ENCODE assay signal across 23 cellular contexts in the genomic region with DNA sequence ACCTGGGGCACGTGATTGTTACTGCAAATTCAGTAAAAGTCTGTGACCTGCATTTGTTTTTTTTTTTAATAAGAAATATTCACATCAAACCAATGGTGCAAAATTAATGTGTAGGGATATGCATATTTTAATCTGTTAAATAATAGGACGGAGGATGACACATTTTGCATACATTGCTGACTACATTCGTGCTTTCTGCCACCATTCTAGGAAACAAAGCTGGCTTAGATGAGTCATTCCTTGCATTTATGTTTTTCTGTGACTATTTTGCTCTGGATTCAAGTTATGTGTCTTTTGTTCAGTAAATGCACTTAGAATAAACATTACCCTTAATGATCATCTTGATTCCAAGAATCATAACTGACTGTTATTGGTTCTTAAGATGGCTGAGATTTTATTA. TPM values are rescaled to one million over a fixed set of nuclear protein-coding genes. Genes with fewer than 3 reads are reported as not detected.
DNase-seq lines count a peak whose midpoint lies in the region; ATAC-seq, FAIRE-seq and TF ChIP-seq lines count a peak whose summit lies in the region.
"Had no signal": no experiment of that assay in that cellular context is flagged by ENCODE, and none has a peak within 500 bp of the region (broad histone marks: within the 10 kb centered on the region; RNA-seq: fewer than 3 reads in every experiment).

No MANE protein-coding gene starts in this region.

- TF ChIP-seq CTCF in DND-41 (IDR thresholded peaks at IDR 0.05; ENCODE audit: borderline replicate concordance, extremely low read depth, low read length, poor library complexity, severe bottlenecking) (no peak), bronchial epithelial cell (IDR thresholded peaks at IDR 0.05; ENCODE audit: insufficient read depth, low read length, severe bottlenecking) (no peak), keratinocyte (optimal IDR thresholded peaks at IDR 0.05 in 1 of 3, IDR thresholded peaks at IDR 0.05 in 1 of 3, conservative IDR thresholded peaks at IDR 0.05 in 1 of 3; ENCODE audit: extremely low read depth in 1 of 3, insufficient read depth in 2 of 3, low read length in 3 of 3) (no peak)

- H3K27ac ChIP-seq in DND-41 (ENCODE audit: low read length) (peak overlapping the region; percentile 80), keratinocyte (ENCODE audit: control insufficient read depth, insufficient read depth, low read length) (no peak overlapping the region)
- H3K27ac ChIP-seq: A549, GM23248 had no signal

- H3K36me3 ChIP-seq in DND-41 (ENCODE audit: insufficient read depth, low read length) (no peaks in the 10 kb centered on the region), bronchial epithelial cell (ENCODE audit: control insufficient read depth, insufficient read depth, low read length) (no peaks in the 10 kb centered on the region), keratinocyte (ENCODE audit: control insufficient read depth in 2 of 2, extremely low read depth in 1 of 2, insufficient read depth in 2 of 2, low read length in 2 of 2) (no peaks in the 10 kb centered on the region)

- no peak overlapping the region for H3K4me3 ChIP-seq in DND-41 (ENCODE audit: low read depth in 1 of 2, low read length in 2 of 2)
- no peak overlapping the region for H3K4me3 ChIP-seq in bronchial epithelial cell (ENCODE audit: low read depth, low read length)
- no peak overlapping the region for H3K4me3 ChIP-seq in keratinocyte (ENCODE audit: control insufficient read depth in 2 of 3, extremely low read depth in 1 of 3, insufficient read depth in 2 of 3, low read depth in 1 of 3, low read length in 3 of 3)
- H3K4me3 ChIP-seq: A549, GM12878, GM23248 had no signal

- H3K79me2 ChIP-seq in DND-41 (ENCODE audit: insufficient read depth, low read length) (no peaks in the 10 kb centered on the region), keratinocyte (ENCODE audit: control insufficient read depth, insufficient read depth, low read length) (no peaks in the 10 kb centered on the region)

- ATAC-seq in DND-41 (ENCODE audit: insufficient read depth, low read depth), result no peak
- peak; percentile 48 for ATAC-seq in esophagus mucosa
- ATAC-seq in HG03442 (IDR thresholded peaks at IDR 0.05; ENCODE audit: unreplicated experiment), result no peak
- no peak for ATAC-seq in HG02798 (IDR thresholded peaks at IDR 0.05; ENCODE audit: poor library complexity, unreplicated experiment)
- ATAC-seq: A549, GM12878 had no signal

- H3K9me1 ChIP-seq in keratinocyte (ENCODE audit: control insufficient read depth, extremely low read depth, insufficient read depth, low read length), result no peaks in the 10 kb centered on the region

- H3K4me1 ChIP-seq in DND-41 (ENCODE audit: insufficient read depth, low read length) (peaks cover 40% of the 10 kb centered on the region), keratinocyte (ENCODE audit: control insufficient read depth, extremely low read depth, insufficient read depth, low read length) (peaks cover 17% of the 10 kb centered on the region)
- H3K4me1 ChIP-seq: A549 had no signal

- H3K9me3 ChIP-seq in DND-41 (ENCODE audit: insufficient read depth, low read length, severe bottlenecking) (no peaks in the 10 kb centered on the region), keratinocyte (ENCODE audit: control insufficient read depth, low read depth, low read length) (no peaks in the 10 kb centered on the region)
- H3K9me3 ChIP-seq: A549 had no signal

- no peak overlapping the region for H2AFZ ChIP-seq in DND-41 (ENCODE audit: low read depth, low read length)
- H2AFZ ChIP-seq in keratinocyte (ENCODE audit: control insufficient read depth, low read length), result no peak overlapping the region
- H2AFZ ChIP-seq: GM23248 had no signal

- DNase-seq in DND-41 (no peak), bronchial epithelial cell (ENCODE audit: low read depth) (peak; percentile 56), keratinocyte (ENCODE audit: low read depth, low spot score) (no peak), NCI-H748 treated with DMSO at 0.1 percent for 48 hours (lab: John Stamatoyannopoulos, UW) (no peak)
- DNase-seq: 8988T; C1 segment of cervical spinal cord; Calu3; CD4-positive, alpha-beta memory T cell; COR-L47; DMS53; DMS79 treated with DMSO at 0.1 percent for 48 hours; GDM1; GM23248; H7; HCEC 1CT had no signal

- H3K27me3 ChIP-seq in DND-41 (ENCODE audit: insufficient read depth, low read length, poor library complexity) (no peaks in the 10 kb centered on the region), bronchial epithelial cell (ENCODE audit: control insufficient read depth, insufficient read depth, low read length) (no peaks in the 10 kb centered on the region), keratinocyte (ENCODE audit: control insufficient read depth, extremely low read depth, insufficient read depth, low read length) (no peaks in the 10 kb centered on the region)

- H4K20me1 ChIP-seq in DND-41 (ENCODE audit: insufficient read depth, low read length), result no peaks in the 10 kb centered on the region
- H4K20me1 ChIP-seq in keratinocyte (ENCODE audit: control insufficient read depth, extremely low read depth, insufficient read depth, low read length), result no peaks in the 10 kb centered on the region

- FAIRE-seq in bronchial epithelial cell (lab: Jason Lieb, UNC) (no peak), keratinocyte (lab: Jason Lieb, UNC) (peak; percentile 34)
- FAIRE-seq: A549, GM12878, GM19239, H1 had no signal

- dilution Hi-C loops in keratinocyte (cut with MboI; ENCODE audit: extremely low pct_ligation_motif_present, low sequenced_read_pairs), result no loop called here

- 0 out of 2 replicates have a peak overlapping the region, but pooled peaks have one; percentile 53 for H3K4me2 ChIP-seq in DND-41 (ENCODE audit: insufficient read depth, low read length)
- H3K4me2 ChIP-seq in keratinocyte (ENCODE audit: control insufficient read depth, extremely low read depth, insufficient read depth, low read depth, low read length), result no peak overlapping the region
- H3K4me2 ChIP-seq: A549 had no signal

- H3K9ac ChIP-seq in DND-41 (ENCODE audit: low read depth, low read length), result no peak overlapping the region
- no peak overlapping the region for H3K9ac ChIP-seq in keratinocyte (ENCODE audit: control insufficient read depth, extremely low read depth, insufficient read depth, low read length)
- H3K9ac ChIP-seq: GM23248 had no signal

RNA-seq across cellular contexts. Expression of gene CYYR1, which starts 23.9 kb away (rescaled TPM):
- total RNA-seq in bronchial epithelial cell (0.38 and 1.1 TPM in 2 replicates), esophagus mucosa (4.6 TPM)
- polyA plus RNA-seq in keratinocyte, result 1.5 to 2.2 TPM (median 1.9 TPM) in 3 replicates
- 0.79 TPM for polyA plus RNA-seq in keratinocyte (2011; ENCODE audit: low read depth)
- 1.7 and 1.9 TPM in 2 replicates for polyA plus RNA-seq in keratinocyte (2011; cell fraction: cytosol; rRNA removed)
- polyA plus RNA-seq in keratinocyte (2011; cell fraction: nucleus; rRNA removed), result 1.3 TPM in 2 replicates
- polyA plus RNA-seq in keratinocyte (2012; ENCODE audit: low replicate concordance), result 2.2 and 2.3 TPM in 2 replicates
- 1.3 to 3.0 TPM (median 1.5 TPM) in 3 replicates for polyA minus RNA-seq in keratinocyte
- 1.2 TPM for polyA minus RNA-seq in keratinocyte (2011; cell fraction: cytosol; rRNA and poly(A)+ RNA removed)
- 0.47 and 0.53 TPM in 2 replicates for polyA minus RNA-seq in keratinocyte (2011; cell fraction: nucleus; rRNA and poly(A)+ RNA removed)
- total RNA-seq: Calu3; CD4-positive, alpha-beta memory T cell; GM23248 had no signal
- polyA plus RNA-seq: A549; BJ; CD4-positive, alpha-beta memory T cell had no signal
